Comparison of ENCODE assay signal across 19 cellular contexts in the genomic region with DNA sequence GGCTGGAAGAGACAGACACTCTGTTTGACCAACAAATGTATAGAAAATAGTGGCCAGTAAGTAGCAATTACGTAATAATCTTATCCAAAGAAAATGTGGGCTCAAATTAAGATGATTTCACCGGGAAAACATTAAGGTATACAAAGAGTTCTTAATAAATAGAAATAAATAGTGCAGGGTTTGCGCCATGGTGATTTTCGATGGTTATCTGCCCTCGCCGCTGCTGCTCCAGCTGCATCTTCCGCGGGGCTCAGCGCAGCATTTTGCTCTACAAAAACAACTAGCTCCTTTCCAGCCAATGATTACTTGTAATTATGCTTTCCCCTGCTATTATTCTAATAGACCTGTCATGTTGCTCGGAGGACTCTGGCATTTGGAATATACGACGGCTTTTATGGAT.
"Had no signal": no experiment of that assay in that cellular context is flagged by ENCODE, and none has a peak within 500 bp of the region (broad histone marks: within the 10 kb centered on the region; RNA-seq: fewer than 3 reads in every experiment).

No MANE protein-coding gene starts in this region.

- H3K4me1 Mint-ChIP-seq: nephron progenitor cell had no signal

- H3K27me3 Mint-ChIP-seq: naive thymus-derived CD4-positive, alpha-beta T cell had no signal

- H3K27me3 ChIP-seq: heart left ventricle, neutrophil, stomach, transverse colon had no signal

- H3K27ac ChIP-seq: dorsolateral prefrontal cortex, heart left ventricle, neutrophil, stomach, thoracic aorta, transverse colon had no signal

- H3K4me1 ChIP-seq: heart left ventricle, stomach, transverse colon had no signal

- H3K4me3 Mint-ChIP-seq: naive thymus-derived CD4-positive, alpha-beta T cell; nephron progenitor cell had no signal

- ATAC-seq: esophagus mucosa; heart left ventricle; left colon; naive thymus-derived CD4-positive, alpha-beta T cell; right cardiac atrium had no signal

- H3K9me3 ChIP-seq: heart left ventricle, neutrophil, stomach, thoracic aorta, transverse colon had no signal

- H3K36me3 ChIP-seq: heart left ventricle, neutrophil, stomach, thoracic aorta, transverse colon had no signal

- DNase-seq: cortex of kidney; dorsolateral prefrontal cortex; effector CD8-positive, alpha-beta T cell; heart left ventricle; hippocampal formation; left colon; naive thymus-derived CD4-positive, alpha-beta T cell; nephron progenitor cell; posterior cingulate gyrus; right cardiac atrium; small intestine; stimulated activated CD4-positive, alpha-beta T cell treated with anti-CD3 and anti-CD28 coated beads, Interleukin-12 subunit alpha, Interleukin-12 subunit beta, amount 100 ng/mL, for 4 hours; stimulated activated naive CD4-positive, alpha-beta T cell; stomach; substantia nigra; transverse colon had no signal

- H3K4me3 ChIP-seq: dorsolateral prefrontal cortex, heart left ventricle, stomach, thoracic aorta, transverse colon had no signal

- H3K9me3 Mint-ChIP-seq: nephron progenitor cell had no signal

- H3K27ac Mint-ChIP-seq: naive thymus-derived CD4-positive, alpha-beta T cell; nephron progenitor cell had no signal
